24 cellular contexts compared by ENCODE assay signal in genomic region chr3:62928256-62928655, GRCh38.
A peak's percentile ranks its signal among the peaks of the same experiment; 100 is the strongest.
DNase-seq lines count a peak whose midpoint lies in the region; ATAC-seq lines count a peak whose summit lies in the region.
"Had no signal": no experiment of that assay in that cellular context is flagged by ENCODE, and none has a peak within 500 bp of the region (broad histone marks: within the 10 kb centered on the region; RNA-seq: fewer than 3 reads in every experiment).

No MANE protein-coding gene starts in this region.

- no peaks in the 10 kb centered on the region for H3K36me3 ChIP-seq in HAP-1 (replicated peaks)
- H3K36me3 ChIP-seq: BE2C; BLaER1; BLaER1 treated with 17β-estradiol and CSF1 and Interleukin-3, amounts not matched to agents 10 nM and 100 nM had no signal

- DNase-seq in HAP-1 (ENCODE audit: low spot score in 2 of 2), result peak; percentile 70 to 96
- DNase-seq: 8988T; ACHN; AML-193; C1 segment of cervical spinal cord; Caco-2; Calu3; CD4-positive, alpha-beta memory T cell; CD4-positive, alpha-beta T cell; CD4-positive, CD25-positive, alpha-beta regulatory T cell; CD8-positive, alpha-beta memory T cell; CD8-positive, alpha-beta T cell; COR-L47; DMS 273 treated with DMSO at 0.1 percent for 48 hours; DMS153; DMS79; DMS79 treated with DMSO at 0.1 percent for 48 hours; DND-41; EL had no signal

- ATAC-seq in GM21737 (IDR thresholded peaks at IDR 0.05; ENCODE audit: unreplicated experiment), result no peak
- ATAC-seq: A549; CD8-positive, alpha-beta T cell had no signal

- H3K4me1 ChIP-seq in HAP-1, result peaks cover 27% of the 10 kb centered on the region
- H3K4me1 ChIP-seq: A549, BE2C, BLaER1, Caco-2 had no signal

- H3K9me3 ChIP-seq in HAP-1, result no peaks in the 10 kb centered on the region
- H3K9me3 ChIP-seq: A549; BE2C; BLaER1; BLaER1 treated with 17β-estradiol and CSF1 and Interleukin-3, amounts not matched to agents 10 nM and 100 nM; Caco-2 had no signal

- in situ Hi-C loops in HAP-1 (cut with MboI; ENCODE audit: low sequenced_read_pairs), result no loop called here

- H3K27me3 ChIP-seq in HAP-1 (ENCODE audit: low read depth), result no peaks in the 10 kb centered on the region
- H3K27me3 ChIP-seq: BE2C; BLaER1; BLaER1 treated with 17β-estradiol and CSF1 and Interleukin-3, amounts not matched to agents 10 nM and 100 nM had no signal

- H3K4me3 ChIP-seq in HAP-1, result no peak overlapping the region
- H3K4me3 ChIP-seq: A549; BLaER1; BLaER1 treated with 17β-estradiol and CSF1 and Interleukin-3, amounts not matched to agents 10 nM and 100 nM had no signal
